15 cellular contexts compared by ENCODE assay signal in the genomic region with DNA sequence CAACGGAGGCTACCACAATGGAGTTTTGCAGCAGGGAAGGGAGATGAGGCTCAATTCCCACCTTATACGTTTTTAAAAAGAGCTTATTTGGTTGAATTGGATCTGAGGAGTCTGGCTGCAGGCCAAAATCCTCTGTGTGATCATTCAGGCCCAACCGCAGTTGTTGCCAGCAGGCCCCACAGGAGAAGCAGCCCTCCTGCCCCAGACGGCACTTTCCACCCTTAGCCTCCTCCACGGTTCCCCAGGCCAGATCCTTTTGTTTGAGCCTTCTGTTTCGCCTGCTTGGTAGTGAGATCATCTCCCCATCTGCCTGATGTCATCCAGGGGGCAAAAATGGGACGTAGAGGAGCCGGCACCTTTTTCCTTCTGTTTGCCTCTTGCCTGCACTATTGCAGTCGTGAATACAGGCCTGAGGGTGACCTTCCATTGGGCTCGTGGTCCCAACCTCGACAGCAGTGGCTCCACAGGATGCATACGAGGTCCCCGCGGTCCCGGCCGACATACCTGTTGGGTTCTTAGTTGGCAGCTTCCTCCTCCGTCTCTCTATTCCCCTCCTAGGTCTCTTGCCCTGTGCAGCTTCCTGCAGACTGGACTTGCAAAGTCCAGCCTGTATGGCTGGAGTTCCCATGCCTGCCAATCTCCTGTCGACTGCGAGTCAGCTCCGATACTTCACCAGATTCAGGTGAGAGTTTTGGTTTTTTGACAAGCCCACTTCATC. TPM values are rescaled to one million over a fixed set of nuclear protein-coding genes. Genes with fewer than 3 reads are reported as not detected.
DNase-seq lines count a peak whose midpoint lies in the region; ATAC-seq and TF ChIP-seq lines count a peak whose summit lies in the region.
"Had no signal": no experiment of that assay in that cellular context is flagged by ENCODE, and none has a peak within 500 bp of the region (broad histone marks: within the 10 kb centered on the region; RNA-seq: fewer than 3 reads in every experiment).

No MANE protein-coding gene starts in this region.

- ATAC-seq in Right ventricle myocardium inferior (no peak), right cardiac atrium (no peak), HG02840 (IDR thresholded peaks at IDR 0.05; ENCODE audit: low FRiP score, unreplicated experiment) (no peak), HG02798 (IDR thresholded peaks at IDR 0.05; ENCODE audit: poor library complexity, unreplicated experiment) (no peak)
- ATAC-seq: activated T-cell treated with anti-CD3 and anti-CD28 coated beads, Interleukin-2, amount 50 U/mL, for 4 hours; naive thymus-derived CD8-positive, alpha-beta T cell had no signal

- H3K36me3 ChIP-seq in right atrium auricular region (no peaks in the 10 kb centered on the region), Peyer's patch (peaks cover 0 to 58% (median 0%) of the 10 kb centered on the region in 3 donors), thyroid gland (no peaks in the 10 kb centered on the region)

- H3K27me3 ChIP-seq in right atrium auricular region (no peaks in the 10 kb centered on the region), Peyer's patch (no peaks in the 10 kb centered on the region), right cardiac atrium (ENCODE audit: control insufficient read depth, insufficient read depth) (no peaks in the 10 kb centered on the region), thyroid gland (no peaks in the 10 kb centered on the region)
- H3K27me3 ChIP-seq: stomach had no signal

- H3K27ac ChIP-seq in right atrium auricular region (no peak overlapping the region), Peyer's patch (no peak overlapping the region), right cardiac atrium (ENCODE audit: low read length) (no peak overlapping the region), thyroid gland (no peak overlapping the region)
- H3K27ac ChIP-seq: stomach had no signal

- TF ChIP-seq POLR2A in Peyer's patch (IDR thresholded peaks at IDR 0.05), result no peak
- TF ChIP-seq POLR2A in thyroid gland (IDR thresholded peaks at IDR 0.05), result no peak

- peak; percentile 34 for DNase-seq in Right ventricle myocardium inferior (ENCODE audit: missing footprints)
- DNase-seq in right atrium auricular region (ENCODE audit: low spot score), result no peak
- peak in 2 of 3 donors; percentile 24 to 45 for DNase-seq in Peyer's patch
- peak in 2 of 3 donors; percentile 24 to 33 for DNase-seq in right cardiac atrium
- DNase-seq in thyroid gland, result peak; percentile 61 to 64
- no peak for DNase-seq in OCI-M2 (lab: John Stamatoyannopoulos, UW; ENCODE audit: unreplicated experiment)
- DNase-seq: EL; NCI-H187; NK-92 treated with Interleukin-12 subunit alpha and Interleukin-12 subunit beta, amount 100 ng/mL, for 24 hours; stomach had no signal

- no peaks in the 10 kb centered on the region for H3K4me1 ChIP-seq in right atrium auricular region
- H3K4me1 ChIP-seq in Peyer's patch, result peaks cover 0 to 16% (median 3%) of the 10 kb centered on the region in 4 donors
- H3K4me1 ChIP-seq in right cardiac atrium (ENCODE audit: control insufficient read depth, insufficient read depth, low read length), result no peaks in the 10 kb centered on the region
- peaks cover 0 to 18% of the 10 kb centered on the region in 2 donors for H3K4me1 ChIP-seq in thyroid gland

- no peaks in the 10 kb centered on the region for H3K9me3 ChIP-seq in right atrium auricular region
- no peaks in the 10 kb centered on the region for H3K9me3 ChIP-seq in Peyer's patch
- H3K9me3 ChIP-seq in right cardiac atrium (ENCODE audit: control insufficient read depth, low read length), result no peaks in the 10 kb centered on the region
- no peaks in the 10 kb centered on the region for H3K9me3 ChIP-seq in thyroid gland

- 74% methylated on average over 20 of the region's 20 CpGs for WGBS in right cardiac atrium
- 62 to 70% methylated on average over 20 of the region's 20 CpGs for WGBS in thyroid gland, 2 donors

- no peak for TF ChIP-seq CTCF in right atrium auricular region (IDR thresholded peaks at IDR 0.05)
- TF ChIP-seq CTCF in Peyer's patch (IDR thresholded peaks at IDR 0.05), result no peak
- no peak for TF ChIP-seq CTCF in thyroid gland (IDR thresholded peaks at IDR 0.05)

- H3K4me3 ChIP-seq in right atrium auricular region, result no peak overlapping the region
- no peak overlapping the region for H3K4me3 ChIP-seq in Peyer's patch
- no peak overlapping the region for H3K4me3 ChIP-seq in right cardiac atrium (ENCODE audit: low read length)
- no peak overlapping the region for H3K4me3 ChIP-seq in thyroid gland (replicated peaks in 1 of 3)
- H3K4me3 ChIP-seq: stomach had no signal

- intact Hi-C loops in Right ventricle myocardium inferior (cut with DNase I) (no loop called here), right cardiac atrium (cut with DNase I) (no loop called here), thyroid gland (cut with DNase I) (no loop called here)

RNA-seq across cellular contexts. Expression of a gene that starts 9.3 kb away (rescaled TPM):
- total RNA-seq in Right ventricle myocardium inferior, result 2.2 TPM
- total RNA-seq in right atrium auricular region, result under 1 TPM; 0.56 to 0.86 TPM
- 100 to 1,000 TPM in 3 of 4 donors, 10 to 100 TPM in 1; 61.1 to 341 (median 261) TPM for total RNA-seq in Peyer's patch
- total RNA-seq in right cardiac atrium, result 1 to 10 TPM in 2 of 4 donors, under 1 TPM in 2; 0.53 to 1.4 (median 1.0) TPM
- polyA plus RNA-seq in right cardiac atrium, result 0.84 TPM
- 1 to 10 TPM in 2 of 4 donors, under 1 TPM in 2; 0.29 to 1.7 (median 1.0) TPM for total RNA-seq in thyroid gland
- total RNA-seq: SK-MEL-5 had no signal

RNA-seq across cellular contexts. Expression of a gene that starts 29.5 kb away (rescaled TPM):
- total RNA-seq in Right ventricle myocardium inferior (51.8 TPM), right atrium auricular region (10 to 100 TPM; 14.1 to 14.6 TPM), Peyer's patch (10 to 100 TPM; 48.3 to 96.4 (median 78.9) TPM), right cardiac atrium (10 to 100 TPM; 21.2 to 44.3 (median 36.2) TPM), thyroid gland (10 to 100 TPM; 19.3 to 25.3 (median 21.7) TPM)
- 40.1 TPM for polyA plus RNA-seq in right cardiac atrium

RNA-seq across cellular contexts. Expression of a gene that starts 47.7 kb away (rescaled TPM):
- 98.4 TPM for total RNA-seq in Right ventricle myocardium inferior
- total RNA-seq in right atrium auricular region, result 10 to 100 TPM; 62.0 to 76.3 TPM
- 100 to 1,000 TPM in 3 of 4 donors, 10 to 100 TPM in 1; 85.0 to 175 (median 154) TPM for total RNA-seq in Peyer's patch
- total RNA-seq in right cardiac atrium, result 10 to 100 TPM; 40.4 to 61.6 (median 58.0) TPM
- 108 TPM for polyA plus RNA-seq in right cardiac atrium
- total RNA-seq in thyroid gland, result 10 to 100 TPM; 20.0 to 45.5 (median 37.3) TPM

RNA-seq across cellular contexts. Expression of a gene that starts 55.8 kb away (rescaled TPM):
- total RNA-seq in Right ventricle myocardium inferior (14.4 TPM), right atrium auricular region (10 to 100 TPM; 12.0 to 17.5 TPM), Peyer's patch (10 to 100 TPM in 1 of 4 donors, 1 to 10 TPM in 3; 4.2 to 10.1 (median 7.1) TPM), right cardiac atrium (10 to 100 TPM in 3 of 4 donors, 1 to 10 TPM in 1; 9.6 to 14.9 (median 11.7) TPM), thyroid gland (10 to 100 TPM in 1 of 4 donors, 1 to 10 TPM in 3; 6.6 to 12.5 (median 9.2) TPM)
- 10.9 TPM for polyA plus RNA-seq in right cardiac atrium

RNA-seq across cellular contexts. Expression of a gene that starts 58.2 kb away (rescaled TPM):
- total RNA-seq in Right ventricle myocardium inferior (5.9 TPM), right atrium auricular region (1 to 10 TPM; 3.7 to 7.9 TPM), Peyer's patch (10 to 100 TPM; 27.8 to 89.1 (median 40.1) TPM), right cardiac atrium (1 to 10 TPM; 7.3 to 8.0 (median 7.6) TPM), thyroid gland (10 to 100 TPM; 17.4 to 24.7 (median 21.0) TPM)
- polyA plus RNA-seq in right cardiac atrium, result 3.5 TPM

Comparison
In these comparisons a context has a peak if more than half of its experiments do, and no peak if none do; other contexts are left out.
1. DNase-seq: peak in Right ventricle myocardium inferior (single experiment), Peyer's patch (2 of 3), right cardiac atrium (2 of 3) and thyroid gland (2 of 2); none in right atrium auricular region (single experiment) and OCI-M2 (single experiment).
2. RNA of a gene that starts 9.3 kb away (total RNA-seq): 61.1 to 341 TPM in Peyer's patch; 2.2 TPM in Right ventricle myocardium inferior (single experiment), 0.29 to 1.7 TPM in thyroid gland, 0.53 to 1.4 TPM in right cardiac atrium and 0.56 to 0.86 TPM in right atrium auricular region; every median in the first group is over 10 times any median in the second.